Comparison of ENCODE assay signal across 17 cellular contexts in genomic region chr3:123872621-123873020, GRCh38. TPM values are rescaled to one million over a fixed set of nuclear protein-coding genes. Genes with fewer than 3 reads are reported as not detected.
DNase-seq lines count a peak whose midpoint lies in the region; FAIRE-seq and TF ChIP-seq lines count a peak whose summit lies in the region.
"Had no signal": no experiment of that assay in that cellular context is flagged by ENCODE, and none has a peak within 500 bp of the region (broad histone marks: within the 10 kb centered on the region; RNA-seq: fewer than 3 reads in every experiment).

No MANE protein-coding gene starts in this region.

- no peak overlapping the region for H4K8ac ChIP-seq in neuronal stem cell (ENCODE audit: low read depth, low read length)

- no peak overlapping the region for H2BK120ac ChIP-seq in neuronal stem cell (ENCODE audit: low read depth, low read length)

- H2AK5ac ChIP-seq in neuronal stem cell (ENCODE audit: low read depth, low read length), result no peak overlapping the region

- no peaks in the 10 kb centered on the region for H4K20me1 ChIP-seq in MM.1S (ENCODE audit: insufficient read depth, low read length)
- H4K20me1 ChIP-seq in astrocyte (ENCODE audit: insufficient read depth, low read length), result no peaks in the 10 kb centered on the region

- no peaks in the 10 kb centered on the region for H3K9me2 ChIP-seq in MM.1S (replicated peaks; ENCODE audit: insufficient read depth, low read length)

- CTCF ChIA-PET in CD8-positive, alpha-beta memory T cell (lab: Charles Lee), result no interaction called here

- H3K27me3 ChIP-seq in MM.1S (replicated peaks; ENCODE audit: insufficient read depth, low read length) (no peaks in the 10 kb centered on the region), astrocyte (ENCODE audit: insufficient read depth, low read length) (no peaks in the 10 kb centered on the region), neuronal stem cell (ENCODE audit: control insufficient read depth in 3 of 3, insufficient read depth in 3 of 3, low read depth in 1 of 3, low read length in 3 of 3) (no peaks in the 10 kb centered on the region)
- H3K27me3 ChIP-seq in CD8-positive, alpha-beta memory T cell (ENCODE audit: insufficient read depth, low read length, poor library complexity, severe bottlenecking), result no peaks in the 10 kb centered on the region

- no peaks in the 10 kb centered on the region for H3K79me1 ChIP-seq in neuronal stem cell (ENCODE audit: low read depth, low read length)

- H3K4me3 Mint-ChIP-seq in astrocyte (ENCODE audit: unreplicated experiment), result no peak overlapping the region
- H3K4me3 Mint-ChIP-seq in CD8-positive, alpha-beta memory T cell, result no peak overlapping the region
- H3K4me3 Mint-ChIP-seq: B cell; CD4-positive, alpha-beta T cell had no signal

- H3K18ac ChIP-seq in neuronal stem cell (ENCODE audit: low read length), result no peak overlapping the region

- H3K9ac ChIP-seq in MM.1S (ENCODE audit: low read length), result no peak overlapping the region
- H3K9ac ChIP-seq in astrocyte (ENCODE audit: low read length), result no peak overlapping the region
- H3K9ac ChIP-seq in neuronal stem cell (ENCODE audit: low read depth, low read length, poor library complexity), result no peak overlapping the region

- no peak overlapping the region for H2BK15ac ChIP-seq in neuronal stem cell (ENCODE audit: low read length)

- peaks cover 3% of the 10 kb centered on the region for H3K9me3 Mint-ChIP-seq in astrocyte (ENCODE audit: unreplicated experiment)
- no peaks in the 10 kb centered on the region for H3K9me3 Mint-ChIP-seq in CD8-positive, alpha-beta memory T cell
- H3K9me3 Mint-ChIP-seq: CD4-positive, alpha-beta T cell had no signal

- H3K4me3 ChIP-seq in MM.1S (ENCODE audit: low read length) (no peak overlapping the region), astrocyte (ENCODE audit: insufficient read depth, low read depth, low read length) (no peak overlapping the region), neuronal stem cell (ENCODE audit: low read length in 2 of 2) (no peak overlapping the region)
- no peak overlapping the region for H3K4me3 ChIP-seq in CD8-positive, alpha-beta memory T cell (ENCODE audit: low read length)

- no peaks in the 10 kb centered on the region for H3K27me3 Mint-ChIP-seq in astrocyte (ENCODE audit: low read depth, unreplicated experiment)
- peaks cover 4 to 19% of the 10 kb centered on the region in 2 donors for H3K27me3 Mint-ChIP-seq in CD8-positive, alpha-beta memory T cell

- H3K4me1 Mint-ChIP-seq in astrocyte (ENCODE audit: low read depth, unreplicated experiment), result peaks cover 13% of the 10 kb centered on the region
- no peaks in the 10 kb centered on the region for H3K4me1 Mint-ChIP-seq in CD8-positive, alpha-beta memory T cell
- H3K4me1 Mint-ChIP-seq: B cell had no signal

- H3K79me2 ChIP-seq in MM.1S (ENCODE audit: low read length), result no peaks in the 10 kb centered on the region
- peaks cover 89% of the 10 kb centered on the region for H3K79me2 ChIP-seq in astrocyte (ENCODE audit: insufficient read depth, low read length)

- H3K4me2 ChIP-seq in MM.1S (ENCODE audit: low read depth, low read length), result peak overlapping the region; percentile 11; the same call in 1 of the 2 replicates
- peak overlapping the region; percentile 4 for H3K4me2 ChIP-seq in astrocyte (ENCODE audit: low read length)
- H3K4me2 ChIP-seq in neuronal stem cell (ENCODE audit: insufficient read depth, low read length, poor library complexity, severe bottlenecking), result no peak overlapping the region

- no peak overlapping the region for H3K27ac ChIP-seq in MM.1S (ENCODE audit: low read length)
- H3K27ac ChIP-seq in astrocyte (ENCODE audit: low read depth, low read length), result peak overlapping the region; percentile 8
- no peak overlapping the region for H3K27ac ChIP-seq in neuronal stem cell (replicated peaks; ENCODE audit: low read length)
- no peak overlapping the region for H3K27ac ChIP-seq in CD8-positive, alpha-beta memory T cell (ENCODE audit: low read depth, low read length)

- TF ChIP-seq CTCF in MM.1S (IDR thresholded peaks at IDR 0.05; ENCODE audit: low read length) (no peak), astrocyte (IDR thresholded peaks at IDR 0.05; ENCODE audit: insufficient read depth, low read depth, low read length) (no peak)

- H2BK12ac ChIP-seq in neuronal stem cell (ENCODE audit: low read length), result no peak overlapping the region

- H3K9me3 ChIP-seq in MM.1S (replicated peaks; ENCODE audit: insufficient read depth, low read length) (no peaks in the 10 kb centered on the region), astrocyte (ENCODE audit: insufficient read depth, low read depth, low read length) (no peaks in the 10 kb centered on the region), neuronal stem cell (replicated peaks in 1 of 2; ENCODE audit: control insufficient read depth in 2 of 2, insufficient read depth in 1 of 2, low read depth in 1 of 2, low read length in 2 of 2) (no peaks in the 10 kb centered on the region)
- no peaks in the 10 kb centered on the region for H3K9me3 ChIP-seq in CD8-positive, alpha-beta memory T cell (ENCODE audit: low read length)

- H3K36me3 ChIP-seq in MM.1S (replicated peaks; ENCODE audit: insufficient read depth, low read length) (no peaks in the 10 kb centered on the region), astrocyte (ENCODE audit: insufficient read depth, low read length) (peaks cover 5% of the 10 kb centered on the region), neuronal stem cell (replicated peaks in 1 of 2; ENCODE audit: control insufficient read depth in 2 of 2, insufficient read depth in 2 of 2, low read length in 2 of 2) (no peaks in the 10 kb centered on the region)
- H3K36me3 ChIP-seq in CD8-positive, alpha-beta memory T cell (ENCODE audit: insufficient read depth, low read length), result no peaks in the 10 kb centered on the region

- H3F3A ChIP-seq in MM.1S (ENCODE audit: insufficient read depth, low read length), result peaks cover 13% of the 10 kb centered on the region

- no CpG with 5 or more reads among the region's 1 CpG for WGBS in neuronal stem cell (ENCODE audit: extremely low coverage in 2 of 2, insufficient read length in 2 of 2, insufficient replicate concordance in 1 of 2), 2 donors

- H4K91ac ChIP-seq in neuronal stem cell (ENCODE audit: low read depth, low read length, poor library complexity), result no peak overlapping the region

- no peak for FAIRE-seq in astrocyte (lab: Jason Lieb, UNC)
- FAIRE-seq: D721Med, G401.6, GM12891 had no signal

- H3K4ac ChIP-seq in neuronal stem cell (ENCODE audit: low read length), result no peak overlapping the region

- peaks cover 37% of the 10 kb centered on the region for H3K4me1 ChIP-seq in MM.1S (ENCODE audit: low read length)
- H3K4me1 ChIP-seq in astrocyte (ENCODE audit: insufficient read depth, low read length), result peaks cover 19% of the 10 kb centered on the region
- peaks cover 2 to 9% of the 10 kb centered on the region in 2 donors for H3K4me1 ChIP-seq in neuronal stem cell (ENCODE audit: control insufficient read depth in 2 of 2, insufficient read depth in 1 of 2, low read depth in 1 of 2, low read length in 2 of 2)
- H3K4me1 ChIP-seq in CD8-positive, alpha-beta memory T cell (ENCODE audit: insufficient read depth, low read length), result no peaks in the 10 kb centered on the region

- POLR2A ChIA-PET in CD8-positive, alpha-beta memory T cell (lab: Charles Lee), result no interaction called here

- no peak overlapping the region for H2AFZ ChIP-seq in MM.1S (ENCODE audit: low read length)
- H2AFZ ChIP-seq in astrocyte (ENCODE audit: low read depth, low read length), result no peak overlapping the region
- peak overlapping the region; percentile 73 for H2AFZ ChIP-seq in neuronal stem cell (ENCODE audit: low read length)

- no peak overlapping the region for H2BK5ac ChIP-seq in neuronal stem cell (ENCODE audit: low read length)

- no peak overlapping the region for H3K27ac Mint-ChIP-seq in astrocyte (ENCODE audit: unreplicated experiment)
- no peak overlapping the region for H3K27ac Mint-ChIP-seq in CD8-positive, alpha-beta memory T cell
- H3K27ac Mint-ChIP-seq: B cell; CD4-positive, alpha-beta T cell had no signal

- DNase-seq in MM.1S, result no peak
- no peak for DNase-seq in astrocyte (ENCODE audit: low read depth)
- peak; percentile 19 for DNase-seq in kidney glomerular epithelial cell (lab: John Stamatoyannopoulos, UW)
- no peak for DNase-seq in neuronal stem cell (ENCODE audit: low spot score)
- no peak for DNase-seq in stimulated activated CD4-positive, alpha-beta T cell treated with anti-CD3 and anti-CD28 coated beads, Interleukin-12 subunit alpha, Interleukin-12 subunit beta, amount 100 ng/mL, for 4 hours
- no peak for DNase-seq in T1000 (lab: John Stamatoyannopoulos, UW)
- DNase-seq in NCI-H524 (lab: John Stamatoyannopoulos, UW), result no peak
- DNase-seq in CD8-positive, alpha-beta memory T cell, result no peak
- DNase-seq: C1 segment of cervical spinal cord; CD4-positive, alpha-beta T cell; EL; GOT3; HCEC 1CT had no signal

- H3K14ac ChIP-seq in neuronal stem cell (ENCODE audit: low read length), result no peak overlapping the region

- peaks cover 21% of the 10 kb centered on the region for H3K36me3 Mint-ChIP-seq in astrocyte (ENCODE audit: low read depth, unreplicated experiment)
- H3K36me3 Mint-ChIP-seq in CD8-positive, alpha-beta memory T cell, result no peaks in the 10 kb centered on the region

- H3K23ac ChIP-seq in neuronal stem cell (ENCODE audit: low read depth, low read length, poor library complexity), result no peak overlapping the region

RNA-seq across cellular contexts. Expression of gene MYLK, which starts 11.5 kb away (rescaled TPM):
- 50.5 and 53.6 TPM in 2 replicates for total RNA-seq in astrocyte
- 30.3 TPM for polyA plus RNA-seq in neuronal stem cell (2013, experiment 1 of 2)
- polyA plus RNA-seq in neuronal stem cell (2013, experiment 2 of 2), result 32.7 TPM
- under 1 TPM in 1 of 2 experiments, not detected in 1; 0.09 TPM for total RNA-seq in CD8-positive, alpha-beta memory T cell
- 0.10 TPM for polyA plus RNA-seq in CD8-positive, alpha-beta memory T cell
- total RNA-seq: B cell had no signal

Comparison
In these comparisons a context has a peak if more than half of its experiments do, and no peak if none do; other contexts are left out.
1. RNA of gene MYLK, which starts 11.5 kb away (total RNA-seq): 50.5 to 53.6 TPM in astrocyte; 0.09 TPM in CD8-positive, alpha-beta memory T cell; every median in the first group is over 10 times any median in the second.